In the genomic region with DNA sequence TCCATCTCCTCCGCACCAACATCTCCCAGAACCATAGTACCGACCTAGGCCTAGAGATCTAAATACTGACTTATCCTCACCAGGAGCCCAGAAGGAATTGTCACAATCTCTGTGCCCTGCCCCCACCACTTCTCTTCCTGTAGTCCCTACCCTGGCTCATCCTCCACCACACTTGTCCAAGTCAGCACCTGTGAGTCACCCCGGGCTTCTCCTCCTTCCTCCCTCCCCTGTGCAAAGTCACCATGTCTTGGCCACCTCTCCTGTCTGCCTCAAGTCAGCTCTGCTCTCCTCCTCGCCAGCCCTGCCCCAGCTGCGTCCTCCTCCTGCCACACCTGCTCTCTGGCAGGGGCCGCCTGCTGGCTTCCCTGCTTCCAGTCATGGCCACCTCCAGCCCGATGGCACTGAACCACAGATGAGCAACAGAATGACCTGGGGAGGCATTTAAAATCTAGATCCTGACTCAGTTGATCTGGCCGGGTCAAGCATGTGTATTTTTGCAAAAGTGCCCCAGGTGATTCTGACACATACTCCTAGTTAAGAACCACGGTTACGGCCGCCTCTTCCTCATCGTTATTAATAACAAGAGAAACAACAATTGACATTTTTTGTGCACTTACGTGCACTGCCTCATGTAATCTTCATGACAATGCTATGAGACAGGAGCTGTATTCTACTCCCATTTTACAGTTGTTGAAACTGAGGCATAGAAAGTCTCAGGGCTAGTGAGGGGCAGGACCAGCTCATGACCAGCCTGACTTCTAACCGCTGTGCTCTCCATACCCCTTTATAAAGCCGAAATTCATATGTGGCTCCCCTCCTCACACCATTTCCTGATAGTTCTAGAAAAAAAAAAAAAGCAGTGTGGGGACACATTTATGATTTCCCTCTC, we compare ENCODE assay signal across 11 cellular contexts. TPM values are rescaled to one million over a fixed set of nuclear protein-coding genes. Genes with fewer than 3 reads are reported as not detected.
DNase-seq lines count a peak whose midpoint lies in the region; ATAC-seq, FAIRE-seq and TF ChIP-seq lines count a peak whose summit lies in the region.
"Had no signal": no experiment of that assay in that cellular context is flagged by ENCODE, and none has a peak within 500 bp of the region (broad histone marks: within the 10 kb centered on the region; RNA-seq: fewer than 3 reads in every experiment).

No MANE protein-coding gene starts in this region.

- H3K36me3 ChIP-seq in MG63: no peaks in the 10 kb centered on the region
- H3K36me3 ChIP-seq in bronchial epithelial cell (ENCODE audit: control insufficient read depth, insufficient read depth, low read length): no peaks in the 10 kb centered on the region

- no peak overlapping the region for H3K4me3 Mint-ChIP-seq in nephron progenitor cell

- ATAC-seq in GM21619 (IDR thresholded peaks at IDR 0.05; ENCODE audit: unreplicated experiment): no peak
- ATAC-seq in HG02938 (IDR thresholded peaks at IDR 0.05; ENCODE audit: unreplicated experiment): no peak
- no peak for ATAC-seq in GM19328 (IDR thresholded peaks at IDR 0.05; ENCODE audit: unreplicated experiment)
- ATAC-seq: GM12878 had no signal

- peaks cover 19% of the 10 kb centered on the region for H3K36me3 Mint-ChIP-seq in nephron progenitor cell (ENCODE audit: low read depth)

- H3K27me3 ChIP-seq in MG63: no peaks in the 10 kb centered on the region
- no peaks in the 10 kb centered on the region for H3K27me3 ChIP-seq in bronchial epithelial cell (ENCODE audit: control insufficient read depth, insufficient read depth, low read length)

- no peaks in the 10 kb centered on the region for H3K9me3 Mint-ChIP-seq in nephron progenitor cell
- H3K9me3 Mint-ChIP-seq: nephron had no signal

- no peak overlapping the region for H3K4me3 ChIP-seq in MG63
- H3K4me3 ChIP-seq in bronchial epithelial cell (ENCODE audit: low read depth, low read length): no peak overlapping the region
- H3K4me3 ChIP-seq: GM12878 had no signal

- H3K4me1 Mint-ChIP-seq in nephron progenitor cell: peaks cover 31% of the 10 kb centered on the region
- H3K4me1 Mint-ChIP-seq: nephron had no signal

- TF ChIP-seq CTCF in bronchial epithelial cell (IDR thresholded peaks at IDR 0.05; ENCODE audit: insufficient read depth, low read length, severe bottlenecking) (no peak), nephron progenitor cell (IDR thresholded peaks at IDR 0.05) (no peak)

- H3K27me3 Mint-ChIP-seq in nephron progenitor cell (ENCODE audit: low read depth, poor library complexity): no peaks in the 10 kb centered on the region

- H3K9me3 ChIP-seq in MG63: no peaks in the 10 kb centered on the region

- H3K27ac Mint-ChIP-seq in nephron progenitor cell: peak overlapping the region; percentile 14

- DNase-seq in Daoy (ENCODE audit: low read depth) (peak; percentile 75), MG63 (peak; percentile 76), bronchial epithelial cell (ENCODE audit: low read depth) (peak; percentile 96), nephron progenitor cell (no peak), cerebellar cortex (ENCODE audit: low spot score) (no peak)
- DNase-seq: cortex of kidney had no signal

- FAIRE-seq in bronchial epithelial cell (lab: Jason Lieb, UNC): peak; percentile 36
- FAIRE-seq: GM12878 had no signal

RNA-seq across cellular contexts. Expression of gene ASPRV1, which starts 36.1 kb away (rescaled TPM):
- 0.80 and 1.2 TPM in 2 replicates for total RNA-seq in Daoy (2014; rRNA removed; shearing (Covaris generic))
- total RNA-seq in MG63 (2014; rRNA removed; shearing (Covaris generic); ENCODE audit: low replicate concordance): 0.95 and 2.4 TPM in 2 replicates
- total RNA-seq in bronchial epithelial cell: 0.26 and 0.38 TPM in 2 replicates

Comparison
In these comparisons a context has a peak if more than half of its experiments do, and no peak if none do; other contexts are left out.
1. DNase-seq: peak in Daoy (single experiment), MG63 (single experiment) and bronchial epithelial cell (single experiment); none in nephron progenitor cell (single experiment) and cerebellar cortex (single experiment).